Comparison of ENCODE assay signal across 8 cellular contexts in the genomic region with DNA sequence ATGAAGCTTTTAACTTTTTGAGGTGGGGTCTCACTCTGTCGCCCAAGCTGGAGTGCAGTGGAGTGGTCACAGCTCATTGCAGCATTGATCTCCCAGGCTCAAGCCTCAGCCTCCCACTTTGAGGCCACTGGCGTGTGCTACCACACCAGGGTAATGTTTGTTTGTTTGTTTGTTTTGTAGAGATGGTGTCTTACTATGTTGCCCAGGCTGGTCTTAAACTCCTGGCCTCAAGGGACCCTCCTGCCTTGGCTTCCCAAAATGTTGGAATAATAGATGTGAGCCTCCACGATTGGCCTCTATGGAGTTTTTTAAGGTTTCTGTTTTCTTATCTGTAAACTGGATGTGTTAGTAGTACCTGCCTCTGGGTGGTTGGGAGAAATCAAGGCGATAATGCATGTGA. TPM values are rescaled to one million over a fixed set of nuclear protein-coding genes. Genes with fewer than 3 reads are reported as not detected.
DNase-seq lines count a peak whose midpoint lies in the region; ATAC-seq and TF ChIP-seq lines count a peak whose summit lies in the region.
"Had no signal": no experiment of that assay in that cellular context is flagged by ENCODE, and none has a peak within 500 bp of the region (broad histone marks: within the 10 kb centered on the region; RNA-seq: fewer than 3 reads in every experiment).

No MANE protein-coding gene starts in this region.

- CTCF ChIA-PET in CD4-positive, alpha-beta memory T cell (lab: Charles Lee; ENCODE audit: partially characterized antibody): interaction anchor here (1.0 to 13.8 kb wide), 7 partner anchors 9 to 41 kb away, joined by 3 to 374 read pairs (median 7); a partner anchor contains a TSS

- H3K36me3 ChIP-seq in CD4-positive, alpha-beta memory T cell (ENCODE audit: insufficient read depth, low read length): peaks cover 25% of the 10 kb centered on the region
- peaks cover 56% of the 10 kb centered on the region; the same call in 1 of the 2 replicates for H3K36me3 ChIP-seq in Loucy (ENCODE audit: insufficient read depth, low read length)
- H3K36me3 ChIP-seq in effector memory CD4-positive, alpha-beta T cell (ENCODE audit: control insufficient read depth, insufficient read depth, low read length): peaks cover 18% of the 10 kb centered on the region
- H3K36me3 ChIP-seq in gastrocnemius medialis: peaks cover 0 to 7% of the 10 kb centered on the region in 2 donors

- no peak overlapping the region for H3K9ac ChIP-seq in Loucy (ENCODE audit: low read depth, low read length, poor library complexity, severe bottlenecking)

- H3K9me3 ChIP-seq in CD4-positive, alpha-beta memory T cell (ENCODE audit: control insufficient read depth in 1 of 2, low read length in 2 of 2): no peaks in the 10 kb centered on the region
- H3K9me3 ChIP-seq in Loucy (ENCODE audit: insufficient read depth, low read depth, low read length): no peaks in the 10 kb centered on the region
- no peaks in the 10 kb centered on the region for H3K9me3 ChIP-seq in effector memory CD4-positive, alpha-beta T cell (ENCODE audit: control insufficient read depth, low read length)
- no peaks in the 10 kb centered on the region for H3K9me3 ChIP-seq in gastrocnemius medialis

- intact Hi-C loops in CD4-positive, alpha-beta memory T cell (cut with micrococcal nuclease): loop anchor here (1.0 kb wide), 1 partner anchor 8 kb away; no protein-coding TSS in a partner anchor
- intact Hi-C loops in gastrocnemius medialis (cut with DNase I; ENCODE audit: low total_unique reads): no loop called here

- H4K20me1 ChIP-seq in Loucy (ENCODE audit: insufficient read depth, low read length, poor library complexity, severe bottlenecking): peaks cover 52% of the 10 kb centered on the region

- peak overlapping the region; percentile 75 for H3K27ac ChIP-seq in CD4-positive, alpha-beta memory T cell (ENCODE audit: low read depth, low read length)
- H3K27ac ChIP-seq in effector memory CD4-positive, alpha-beta T cell (ENCODE audit: insufficient read depth, low read length, poor library complexity, severe bottlenecking): peak overlapping the region; percentile 84
- H3K27ac ChIP-seq in gastrocnemius medialis: peak overlapping the region; percentile 95 to 98 (median 97)

- POLR2A ChIA-PET in CD4-positive, alpha-beta memory T cell (lab: Charles Lee; ENCODE audit: partially characterized antibody): interaction anchor here (1.0 to 20.7 kb wide), 11 partner anchors 8 to 84 kb away, joined by 3 to 650 read pairs (median 10); a partner anchor contains a TSS

- peak overlapping the region; percentile 63 for H3K4me2 ChIP-seq in Loucy (ENCODE audit: low read depth, low read length, poor library complexity, severe bottlenecking)

- no peaks in the 10 kb centered on the region for H3F3A ChIP-seq in Loucy (ENCODE audit: low read depth)

- no peak for DNase-seq in CD4-positive, alpha-beta memory T cell
- DNase-seq in effector memory CD4-positive, alpha-beta T cell: no peak
- no peak for DNase-seq in gastrocnemius medialis
- no peak for DNase-seq in kidney glomerular epithelial cell (lab: John Stamatoyannopoulos, UW)
- no peak for DNase-seq in stimulated activated CD4-positive, alpha-beta T cell treated with anti-CD3 and anti-CD28 coated beads, Interleukin-2, amount 100 ng/mL, for 24 hours
- DNase-seq: islet precursor cell had no signal

- ATAC-seq in gastrocnemius medialis (no peak), GM18907 (IDR thresholded peaks at IDR 0.05; ENCODE audit: unreplicated experiment) (no peak)

- no peak overlapping the region for H2AFZ ChIP-seq in Loucy (ENCODE audit: low read length)

- H3K4me1 ChIP-seq in CD4-positive, alpha-beta memory T cell (ENCODE audit: insufficient read depth, low read length): peaks cover 89% of the 10 kb centered on the region
- H3K4me1 ChIP-seq in Loucy (ENCODE audit: insufficient read depth, low read length, poor library complexity, severe bottlenecking): peaks cover 17% of the 10 kb centered on the region
- H3K4me1 ChIP-seq in effector memory CD4-positive, alpha-beta T cell (ENCODE audit: control insufficient read depth, insufficient read depth, low read length, poor library complexity, severe bottlenecking): peaks cover 62% of the 10 kb centered on the region
- H3K4me1 ChIP-seq in gastrocnemius medialis: peaks cover 53 to 78% of the 10 kb centered on the region in 2 donors

- no peak for TF ChIP-seq POLR2A in gastrocnemius medialis (IDR thresholded peaks at IDR 0.05)

- H3K36me3 Mint-ChIP-seq in CD4-positive, alpha-beta memory T cell: peaks cover 26 to 47% of the 10 kb centered on the region in 2 donors

- peak overlapping the region; percentile 92 to 99 (median 98) for H3K27ac Mint-ChIP-seq in CD4-positive, alpha-beta memory T cell

- peaks cover 0 to 2% (median 0%) of the 10 kb centered on the region in 8 donors for H3K9me3 Mint-ChIP-seq in CD4-positive, alpha-beta memory T cell

- no peak for TF ChIP-seq CTCF in Loucy (conservative IDR thresholded peaks at IDR 0.05; ENCODE audit: low read length)
- TF ChIP-seq CTCF in gastrocnemius medialis (IDR thresholded peaks at IDR 0.05 in 4 of 5, conservative IDR thresholded peaks at IDR 0.05 in 1 of 5): no peak

- in situ Hi-C loops in gastrocnemius medialis (cut with MboI; ENCODE audit: low sequenced_read_pairs in 4 of 4): no loop called here

- peaks cover 82% of the 10 kb centered on the region for H3K79me2 ChIP-seq in Loucy (ENCODE audit: insufficient read depth, low read length)

- H3K4me3 ChIP-seq in CD4-positive, alpha-beta memory T cell (ENCODE audit: low read length in 2 of 2): peak overlapping the region in 1 of 2 donors; percentile 47
- H3K4me3 ChIP-seq in Loucy (ENCODE audit: low read length, poor library complexity, severe bottlenecking): peak overlapping the region; percentile 14
- H3K4me3 ChIP-seq in effector memory CD4-positive, alpha-beta T cell (ENCODE audit: insufficient read depth, low read depth, low read length, poor library complexity, severe bottlenecking): peak overlapping the region; percentile 31
- no peak overlapping the region for H3K4me3 ChIP-seq in gastrocnemius medialis

- peak overlapping the region in 7 of 8 donors; percentile 84 to 89 (median 88) for H3K4me3 Mint-ChIP-seq in CD4-positive, alpha-beta memory T cell

- peaks cover 60 to 90% (median 73%) of the 10 kb centered on the region in 4 donors for H3K4me1 Mint-ChIP-seq in CD4-positive, alpha-beta memory T cell

- H3K9me2 ChIP-seq in Loucy (replicated peaks; ENCODE audit: low read depth, low read length): no peaks in the 10 kb centered on the region

- H3K27me3 Mint-ChIP-seq in CD4-positive, alpha-beta memory T cell: no peaks in the 10 kb centered on the region

- H3K27me3 ChIP-seq in CD4-positive, alpha-beta memory T cell (ENCODE audit: insufficient read depth, low read length): no peaks in the 10 kb centered on the region
- H3K27me3 ChIP-seq in Loucy (ENCODE audit: insufficient read depth, low read length, poor library complexity, severe bottlenecking) (no peaks in the 10 kb centered on the region), gastrocnemius medialis (no peaks in the 10 kb centered on the region)
- H3K27me3 ChIP-seq in effector memory CD4-positive, alpha-beta T cell (replicated peaks; ENCODE audit: control insufficient read depth, insufficient read depth, low read length, poor library complexity, severe bottlenecking): no peaks in the 10 kb centered on the region

RNA-seq across cellular contexts. Expression of a gene that starts 41.4 kb away (rescaled TPM):
- total RNA-seq in CD4-positive, alpha-beta memory T cell: 100 to 1,000 TPM; 225 to 237 TPM
- polyA plus RNA-seq in CD4-positive, alpha-beta memory T cell: 10 to 100 TPM; 15.6 to 86.8 TPM
- 10 to 100 TPM; 37.5 to 69.4 (median 52.7) TPM for total RNA-seq in gastrocnemius medialis

RNA-seq across cellular contexts. Expression of a gene that starts 53.2 kb away (rescaled TPM):
- 10 to 100 TPM; 60.2 to 63.1 TPM for total RNA-seq in CD4-positive, alpha-beta memory T cell
- 10 to 100 TPM; 19.4 to 23.9 TPM for polyA plus RNA-seq in CD4-positive, alpha-beta memory T cell
- 10 to 100 TPM; 24.1 to 32.2 (median 28.4) TPM for total RNA-seq in gastrocnemius medialis

Comparison
In these comparisons a context has a peak if more than half of its experiments do, and no peak if none do; other contexts are left out.
1. H3K4me3 ChIP-seq: peak in Loucy (single experiment) and effector memory CD4-positive, alpha-beta T cell (single experiment); none in gastrocnemius medialis (0 of 4).
2. Peak in every context shown above with its lines, with median percentiles within 50 percentile points of each other: H3K27ac ChIP-seq.